Comparison of ENCODE assay signal across 24 cellular contexts in the genomic region with DNA sequence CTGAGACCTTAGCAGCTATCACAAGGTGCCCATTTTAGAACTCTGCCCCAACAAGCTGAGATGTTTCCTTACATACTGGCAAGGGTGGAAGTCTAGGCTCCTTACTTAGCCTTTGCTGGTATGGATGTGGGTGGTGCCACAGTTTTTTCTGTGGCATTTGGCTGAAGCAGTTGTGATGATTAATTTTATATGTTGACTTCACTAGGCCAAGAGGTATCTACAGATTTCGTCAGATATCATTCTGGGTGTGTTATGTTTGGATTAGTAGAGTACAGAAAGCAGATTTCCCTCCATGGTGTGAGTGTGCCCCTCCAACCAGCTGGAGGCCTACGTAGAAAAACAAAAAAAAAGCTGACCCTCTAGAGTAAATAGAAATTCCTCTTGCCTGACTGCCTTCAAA.
DNase-seq lines count a peak whose midpoint lies in the region; ATAC-seq, FAIRE-seq and TF ChIP-seq lines count a peak whose summit lies in the region.
"Had no signal": no experiment of that assay in that cellular context is flagged by ENCODE, and none has a peak within 500 bp of the region (broad histone marks: within the 10 kb centered on the region; RNA-seq: fewer than 3 reads in every experiment).

No MANE protein-coding gene starts in this region.

- H2BK120ac ChIP-seq in H1 (replicated peaks; ENCODE audit: low read depth, low read length), result no peak overlapping the region

- intact Hi-C loops in PC-9 (cut with micrococcal nuclease; ENCODE audit: unreplicated experiment), result no loop called here
- intact Hi-C loops in mucosa of descending colon (cut with DNase I, micrococcal nuclease), result no loop called here

- H3K4me3 Mint-ChIP-seq in mesothelial cell of epicardium, result no peak overlapping the region
- H3K4me3 Mint-ChIP-seq: activated CD4-positive, alpha-beta T cell treated with anti-CD3 and anti-CD28 coated beads, Interleukin-2, amount 10 ng/mL, durations not matched to agents 7 days and 5 days; activated T-helper 1 cell treated with anti-CD3 and anti-CD28 coated beads, Interleukin-12 subunit alpha, Interleukin-12 subunit beta, Interleukin-2, Interleukin-4 antibody, amounts not matched to agents 30 ng/mL and 10 ng/mL and 1 ng/mL, durations not matched to agents 14 hours and 24 hours and 36 hours; CD8-positive, alpha-beta T cell; stimulated activated effector memory CD8-positive, alpha-beta T cell treated with anti-CD3 and anti-CD28 coated beads, Interleukin-12 subunit alpha, Interleukin-12 subunit beta, amount 100 ng/mL, for 72 hours had no signal

- H3K27ac Mint-ChIP-seq in mesothelial cell of epicardium, result no peak overlapping the region
- H3K27ac Mint-ChIP-seq: activated CD4-positive, alpha-beta T cell treated with anti-CD3 and anti-CD28 coated beads, Interleukin-2, amount 10 ng/mL, durations not matched to agents 7 days and 5 days; activated T-helper 1 cell treated with anti-CD3 and anti-CD28 coated beads, Interleukin-12 subunit alpha, Interleukin-12 subunit beta, Interleukin-2, Interleukin-4 antibody, amounts not matched to agents 30 ng/mL and 10 ng/mL and 1 ng/mL, durations not matched to agents 14 hours and 24 hours and 36 hours; CD8-positive, alpha-beta T cell; stimulated activated effector memory CD8-positive, alpha-beta T cell treated with anti-CD3 and anti-CD28 coated beads, Interleukin-12 subunit alpha, Interleukin-12 subunit beta, amount 100 ng/mL, for 72 hours had no signal

- no peak overlapping the region for H4K8ac ChIP-seq in H1 (ENCODE audit: extremely low read depth, insufficient read depth, low read length)

- H3K4me2 ChIP-seq in PC-9 (peak overlapping the region; percentile 26), H1 (ENCODE audit: insufficient read depth in 1 of 2, low read depth in 2 of 2, low read length in 2 of 2) (no peak overlapping the region)
- H3K4me2 ChIP-seq: A549 had no signal

- peaks cover 10% of the 10 kb centered on the region for H3K4me1 Mint-ChIP-seq in mesothelial cell of epicardium
- H3K4me1 Mint-ChIP-seq: activated CD4-positive, alpha-beta T cell treated with anti-CD3 and anti-CD28 coated beads, Interleukin-2, amount 10 ng/mL, durations not matched to agents 7 days and 5 days; stimulated activated effector memory CD8-positive, alpha-beta T cell treated with anti-CD3 and anti-CD28 coated beads, Interleukin-12 subunit alpha, Interleukin-12 subunit beta, amount 100 ng/mL, for 72 hours had no signal

- H3K36me3 ChIP-seq in PC-9 (ENCODE audit: low read depth) (no peaks in the 10 kb centered on the region), H1 (ENCODE audit: control insufficient read depth in 2 of 4, insufficient read depth in 4 of 4, low read length in 3 of 4) (no peaks in the 10 kb centered on the region), mucosa of descending colon (ENCODE audit: low read depth) (no peaks in the 10 kb centered on the region)
- H3K36me3 ChIP-seq: ascending aorta, neutrophil had no signal

- TF ChIP-seq RAD21 in H1 (IDR thresholded peaks at IDR 0.05 in 1 of 2, conservative IDR thresholded peaks at IDR 0.05 in 1 of 2; ENCODE audit: low read depth in 2 of 2, low read length in 2 of 2), result no peak

- no peaks in the 10 kb centered on the region for H3K9me3 Mint-ChIP-seq in mesothelial cell of epicardium
- H3K9me3 Mint-ChIP-seq: activated CD4-positive, alpha-beta T cell treated with anti-CD3 and anti-CD28 coated beads, Interleukin-2, amount 10 ng/mL, durations not matched to agents 7 days and 5 days; activated T-helper 1 cell treated with anti-CD3 and anti-CD28 coated beads, Interleukin-12 subunit alpha, Interleukin-12 subunit beta, Interleukin-2, Interleukin-4 antibody, amounts not matched to agents 30 ng/mL and 10 ng/mL and 1 ng/mL, durations not matched to agents 14 hours and 24 hours and 36 hours; stimulated activated effector memory CD8-positive, alpha-beta T cell treated with anti-CD3 and anti-CD28 coated beads, Interleukin-12 subunit alpha, Interleukin-12 subunit beta, amount 100 ng/mL, for 72 hours had no signal

- no peak overlapping the region for H2BK12ac ChIP-seq in H1 (ENCODE audit: low read depth, low read length)

- H3K9ac ChIP-seq in H1 (replicated peaks in 1 of 4; ENCODE audit: extremely low read depth in 1 of 4, low read depth in 3 of 4, low read length in 3 of 4), result no peak overlapping the region

- TF ChIP-seq EP300 in H1 (IDR thresholded peaks at IDR 0.05; ENCODE audit: borderline replicate concordance in 1 of 2, low read depth in 2 of 2, low read length in 2 of 2), result no peak

- H2BK5ac ChIP-seq in H1 (ENCODE audit: low read depth, low read length), result no peak overlapping the region

- H2BK15ac ChIP-seq in H1 (ENCODE audit: low read length), result no peak overlapping the region

- no peak overlapping the region for H4K5ac ChIP-seq in H1 (ENCODE audit: insufficient read length, low read depth, low read length)

- TF ChIP-seq CTCF in PC-9 (conservative IDR thresholded peaks at IDR 0.05) (no peak), H1 (IDR thresholded peaks at IDR 0.05; ENCODE audit: control extremely low read depth in 1 of 3, insufficient read depth in 1 of 3, low read depth in 1 of 3, low read length in 3 of 3) (no peak), mucosa of descending colon (IDR thresholded peaks at IDR 0.05) (no peak), mesothelial cell of epicardium (IDR thresholded peaks at IDR 0.05; ENCODE audit: unreplicated experiment) (no peak)

- H3K56ac ChIP-seq in H1 (replicated peaks; ENCODE audit: insufficient read length, low read depth, low read length), result no peak overlapping the region

- H3K4me3 ChIP-seq in PC-9 (no peak overlapping the region), H1 (ENCODE audit: extremely low read depth in 1 of 4, insufficient read depth in 2 of 4, low read depth in 3 of 4, low read length in 4 of 4) (no peak overlapping the region), mucosa of descending colon (no peak overlapping the region)
- H3K4me3 ChIP-seq: A549, ascending aorta had no signal

- H3K4me1 ChIP-seq in PC-9 (replicated peaks; ENCODE audit: insufficient read depth) (peaks cover 34% of the 10 kb centered on the region), H1 (replicated peaks in 1 of 4; ENCODE audit: control insufficient read depth in 3 of 4, insufficient read depth in 4 of 4, low read length in 3 of 4) (peaks cover 0 to 7% (median under 1%) of the 10 kb centered on the region in 4 experiments; a peak in 1 of 7 replicates), mucosa of descending colon (ENCODE audit: low read depth) (no peaks in the 10 kb centered on the region)
- H3K4me1 ChIP-seq: ascending aorta had no signal

- FAIRE-seq in H1 (lab: Jason Lieb, UNC), result no peak
- FAIRE-seq: A549 had no signal

- no peaks in the 10 kb centered on the region for H4K20me1 ChIP-seq in PC-9 (ENCODE audit: insufficient read depth)
- H4K20me1 ChIP-seq in H1 (replicated peaks in 1 of 2; ENCODE audit: control insufficient read depth in 1 of 2, insufficient read depth in 2 of 2, low read length in 2 of 2), result no peaks in the 10 kb centered on the region

- no peak overlapping the region for H2BK20ac ChIP-seq in H1 (ENCODE audit: low read length)

- H3K27ac ChIP-seq in PC-9, result peak overlapping the region; percentile 57
- no peak overlapping the region for H3K27ac ChIP-seq in H1 (ENCODE audit: low read depth, low read length)
- H3K27ac ChIP-seq: A549, ascending aorta, neutrophil had no signal

- BruUV-seq in PC-9 (replicated peaks; lab: Mats Ljungman, UMichigan), result no TSS peak

- 79% methylated on average over 2 of the region's 2 CpGs; no CpG with 5 or more reads in 1 of the 2 experiments for WGBS in H1 (ENCODE audit: extremely low coverage in 1 of 2, insufficient coverage in 1 of 2, insufficient read length in 1 of 2, insufficient replicate concordance in 2 of 2, low coverage in 1 of 2, low lambda C conversion rate in 2 of 2, missing lambda C conversion rate in 1 of 2), 2 experiments

- H3K79me1 ChIP-seq in H1 (ENCODE audit: low read depth, low read length), result no peaks in the 10 kb centered on the region

- ATAC-seq in mucosa of descending colon, result peak; percentile 18
- ATAC-seq: A549; CD8-positive, alpha-beta T cell; stimulated activated effector memory CD8-positive, alpha-beta T cell treated with anti-CD3 and anti-CD28 coated beads, Interleukin-12 subunit alpha, Interleukin-12 subunit beta, amount 100 ng/mL, for 72 hours had no signal

- H3K23me2 ChIP-seq in H1 (ENCODE audit: low read depth, low read length), result no peaks in the 10 kb centered on the region

- no peaks in the 10 kb centered on the region for H3K27me3 Mint-ChIP-seq in mesothelial cell of epicardium (ENCODE audit: low read depth)

- H3K23ac ChIP-seq in H1 (ENCODE audit: insufficient read length), result no peak overlapping the region

- peak; percentile 3 for DNase-seq in ELR (ENCODE audit: low read depth)
- DNase-seq in PC-9, result peak in 1 of 2 experiments; percentile 72
- DNase-seq in H1 (ENCODE audit: low read depth in 1 of 2, low spot score in 2 of 2), result no peak
- no peak for DNase-seq in mucosa of descending colon
- no peak for DNase-seq in HuH-7.5 (ENCODE audit: low spot score)
- no peak for DNase-seq in mesothelial cell of epicardium (ENCODE audit: low spot score in 2 of 2, unreplicated experiment in 2 of 2)
- no peak for DNase-seq in SIG-M5 treated with dmso at 0.1 percent for 504 hours (lab: John Stamatoyannopoulos, UW; ENCODE audit: unreplicated experiment)
- no peak for DNase-seq in activated CD4-positive, alpha-beta T cell treated with anti-CD3 and anti-CD28 coated beads, Interleukin-2, amount 50 U/mL, for 48 hours
- DNase-seq: activated CD4-positive, alpha-beta T cell treated with anti-CD3 and anti-CD28 coated beads, Interleukin-2, amount 10 ng/mL, durations not matched to agents 7 days and 5 days; activated naive CD4-positive, alpha-beta T cell treated with anti-CD3 and anti-CD28 coated beads, Interleukin-2, amount 50 U/mL, for 16 hours; CD8-positive, alpha-beta T cell; DMS153; GDM1; islet precursor cell; KG1; NCI-H1436 treated with DMSO at 0.1 percent for 48 hours; NCI-H2171 treated with DMSO at 0.1 percent for 48 hours; NCI-H524 treated with DMSO at 0.1 percent for 48 hours; stimulated activated CD4-positive, alpha-beta T cell treated with anti-CD3 and anti-CD28 coated beads, Interleukin-2, amount 100 ng/mL, for 48 hours had no signal

- H3K9me2 ChIP-seq in PC-9 (ENCODE audit: insufficient read depth), result 0 out of 2 replicates have a peak, but pooled peaks cover 4% of the 10 kb centered on the region

- H3K79me2 ChIP-seq in PC-9 (ENCODE audit: low read depth) (no peaks in the 10 kb centered on the region), H1 (ENCODE audit: control insufficient read depth in 1 of 2, insufficient read depth in 2 of 2, low read length in 2 of 2) (no peaks in the 10 kb centered on the region)

- H4K91ac ChIP-seq in H1 (replicated peaks; ENCODE audit: insufficient read length, low read length), result no peak overlapping the region

- H3K4ac ChIP-seq in H1 (replicated peaks; ENCODE audit: insufficient read length, low read depth, low read length), result no peak overlapping the region

- H3F3A ChIP-seq in PC-9 (ENCODE audit: insufficient read depth, low read depth), result no peaks in the 10 kb centered on the region

- H2AK5ac ChIP-seq in H1 (ENCODE audit: low read depth, low read length), result no peak overlapping the region

- H3K36me3 Mint-ChIP-seq in mesothelial cell of epicardium, result no peaks in the 10 kb centered on the region
- H3K36me3 Mint-ChIP-seq: CD8-positive, alpha-beta T cell; stimulated activated effector memory CD8-positive, alpha-beta T cell treated with anti-CD3 and anti-CD28 coated beads, Interleukin-12 subunit alpha, Interleukin-12 subunit beta, amount 100 ng/mL, for 72 hours had no signal

- CTCF ChIA-PET in PC-9 (lab: Charles Lee) (no interaction called here), H1 (lab: Charles Lee; ENCODE audit: partially characterized antibody) (interaction anchor here (0.6 kb wide), 1 partner anchor 33 kb away, joined by 3 read pairs; no protein-coding TSS in a partner anchor)

- POLR2A ChIA-PET in PC-9 (lab: Charles Lee; ENCODE audit: unreplicated experiment), result no interaction called here
- POLR2A ChIA-PET in H1 (lab: Charles Lee; ENCODE audit: partially characterized antibody), result no interaction called here

- H2AFZ ChIP-seq in PC-9 (peak overlapping the region; percentile 34; the same call in 1 of the 2 replicates), H1 (ENCODE audit: low read length) (0 out of 2 replicates have a peak overlapping the region, but pooled peaks have one; percentile 40)

- H3K27me3 ChIP-seq in PC-9 (ENCODE audit: insufficient read depth, low read depth) (no peaks in the 10 kb centered on the region), H1 (replicated peaks in 1 of 4; ENCODE audit: control insufficient read depth in 3 of 4, extremely low read depth in 1 of 4, insufficient read depth in 3 of 4, low read length in 3 of 4) (no peaks in the 10 kb centered on the region)
- H3K27me3 ChIP-seq: ascending aorta, neutrophil had no signal

- no peak overlapping the region for H3K14ac ChIP-seq in H1 (ENCODE audit: insufficient read length)

- no peak overlapping the region for H3K18ac ChIP-seq in H1 (ENCODE audit: extremely low read depth, low read length)

- H3K9me3 ChIP-seq in PC-9 (ENCODE audit: insufficient read depth, low read depth) (peaks cover 12% of the 10 kb centered on the region), H1 (ENCODE audit: insufficient read depth in 2 of 2, low read depth in 1 of 2, low read length in 1 of 2) (no peaks in the 10 kb centered on the region), mucosa of descending colon (no peaks in the 10 kb centered on the region)
- H3K9me3 ChIP-seq: A549, ascending aorta, neutrophil had no signal

- TF ChIP-seq POLR2A in H1 (IDR thresholded peaks at IDR 0.05; ENCODE audit: control extremely low read depth in 1 of 2, low read depth in 2 of 2, low read length in 2 of 2), result no peak
